Comparison of ENCODE assay signal across 8 cellular contexts in genomic region chr1:9280015-9280860, GRCh38. TPM values are rescaled to one million over a fixed set of nuclear protein-coding genes. Genes with fewer than 3 reads are reported as not detected.
DNase-seq lines count a peak whose midpoint lies in the region; ATAC-seq and TF ChIP-seq lines count a peak whose summit lies in the region.

No MANE protein-coding gene starts in this region.

- H3K4me3 Mint-ChIP-seq in CD14-positive monocyte: peak overlapping the region in 1 of 2 donors; percentile 80

- H2AFZ ChIP-seq in smooth muscle cell (ENCODE audit: low read depth): no peak overlapping the region

- peaks cover 13 to 20% (median 19%) of the 10 kb centered on the region in 3 donors for H3K27me3 Mint-ChIP-seq in CD14-positive monocyte (ENCODE audit: low read depth in 3 of 3)

- H3K9ac ChIP-seq in smooth muscle cell (ENCODE audit: low read depth): no peak overlapping the region

- intact Hi-C loops in CD14-positive monocyte (cut with micrococcal nuclease): loop anchor here in 1 of 2 donors (10.0 kb wide), 1 partner anchor 175 kb away; no protein-coding TSS in a partner anchor

- no peaks in the 10 kb centered on the region for H3K36me3 ChIP-seq in MG63
- H3K36me3 ChIP-seq in smooth muscle cell (ENCODE audit: low read depth): no peaks in the 10 kb centered on the region

- H3K9me3 Mint-ChIP-seq in CD14-positive monocyte: peaks cover 3 to 11% (median 8%) of the 10 kb centered on the region in 7 donors

- H3K4me3 ChIP-seq in MG63: no peak overlapping the region
- no peak overlapping the region for H3K4me3 ChIP-seq in foreskin fibroblast (ENCODE audit: low read depth in 1 of 2, low read length in 2 of 2)
- H3K4me3 ChIP-seq in smooth muscle cell: no peak overlapping the region

- WGBS in smooth muscle cell (ENCODE audit: low lambda C conversion rate): 31% methylated on average over 26 of the region's 36 CpGs

- TF ChIP-seq CTCF in CD14-positive monocyte (IDR thresholded peaks at IDR 0.05) (no peak), foreskin fibroblast (IDR thresholded peaks at IDR 0.05; ENCODE audit: low read depth, low read length) (no peak), smooth muscle cell (IDR thresholded peaks at IDR 0.05; ENCODE audit: borderline replicate concordance, insufficient read depth, poor library complexity, severe bottlenecking) (no peak)

- no peaks in the 10 kb centered on the region for H3K27me3 ChIP-seq in MG63
- H3K27me3 ChIP-seq in smooth muscle cell (ENCODE audit: low read depth): no peaks in the 10 kb centered on the region

- ATAC-seq in GM18870 (IDR thresholded peaks at IDR 0.05; ENCODE audit: unreplicated experiment): no peak

- no peaks in the 10 kb centered on the region for H3K79me2 ChIP-seq in smooth muscle cell (ENCODE audit: low read depth)

- peak overlapping the region; percentile 59 for H3K27ac ChIP-seq in smooth muscle cell (ENCODE audit: low read depth)

- peaks cover 46% of the 10 kb centered on the region for H3K4me1 Mint-ChIP-seq in CD14-positive monocyte

- H4K20me1 ChIP-seq in smooth muscle cell (ENCODE audit: low read depth): no peaks in the 10 kb centered on the region

- peak; percentile 65 for DNase-seq in CD14-positive monocyte (ENCODE audit: low spot score)
- peak; percentile 94 for DNase-seq in MG63
- DNase-seq in activated CD8-positive, alpha-beta memory T cell treated with anti-CD3 and anti-CD28 coated beads, Interleukin-2, amount 50 U/mL, for 4 hours: peak; percentile 60
- peak; percentile 97 to 99 for DNase-seq in foreskin fibroblast
- peak; percentile 44 for DNase-seq in smooth muscle cell (lab: John Stamatoyannopoulos, UW; ENCODE audit: unreplicated experiment)
- DNase-seq in NCI-H2196 treated with DMSO at 0.1 percent for 48 hours (lab: John Stamatoyannopoulos, UW; ENCODE audit: unreplicated experiment): no peak
- DNase-seq in NCI-H146 (lab: John Stamatoyannopoulos, UW): no peak

- H3K4me2 ChIP-seq in smooth muscle cell: peak overlapping the region; percentile 82

- no peaks in the 10 kb centered on the region for H3K36me3 Mint-ChIP-seq in CD14-positive monocyte

- H3K9me3 ChIP-seq in MG63 (peaks cover 6% of the 10 kb centered on the region; the same call in 1 of the 2 replicates), smooth muscle cell (replicated peaks; ENCODE audit: low read depth) (no peaks in the 10 kb centered on the region)

- peaks cover 34% of the 10 kb centered on the region for H3K4me1 ChIP-seq in smooth muscle cell (ENCODE audit: low read depth)

- no peaks in the 10 kb centered on the region for H3F3A ChIP-seq in smooth muscle cell (ENCODE audit: low read depth)

- H3K27ac Mint-ChIP-seq in CD14-positive monocyte: peak overlapping the region in 2 of 7 donors; percentile 48 to 79

RNA-seq across cellular contexts. Expression of gene SPSB1, which starts 12.5 kb away (rescaled TPM):
- polyA plus RNA-seq in CD14-positive monocyte (1 to 10 TPM in 1 of 2 donors, under 1 TPM in 1; 0.15 to 1.2 TPM), smooth muscle cell (37.0 and 44.5 TPM in 2 replicates)
- 6.4 and 11.4 TPM in 2 replicates for total RNA-seq in MG63 (2014; rRNA removed; shearing (Covaris generic); ENCODE audit: low replicate concordance)
- total RNA-seq in smooth muscle cell: 27.6 and 38.0 TPM in 2 replicates

RNA-seq across cellular contexts. Expression of gene H6PD, which starts 45.7 kb away (rescaled TPM):
- polyA plus RNA-seq in CD14-positive monocyte: 10 to 100 TPM in 1 of 2 donors, 1 to 10 TPM in 1; 8.6 to 15.9 TPM
- 14.1 and 16.7 TPM in 2 replicates for total RNA-seq in MG63 (2014; rRNA removed; shearing (Covaris generic); ENCODE audit: low replicate concordance)
- 15.1 and 17.3 TPM in 2 replicates for total RNA-seq in smooth muscle cell
- 13.6 and 15.3 TPM in 2 replicates for polyA plus RNA-seq in smooth muscle cell

Comparison
In these comparisons a context has a peak if more than half of its experiments do, and no peak if none do; other contexts are left out.
1. DNase-seq: peak in CD14-positive monocyte (single experiment), MG63 (single experiment), activated CD8-positive, alpha-beta memory T cell treated with anti-CD3 and anti-CD28 coated beads, Interleukin-2, amount 50 U/mL, for 4 hours (single experiment), foreskin fibroblast (2 of 2) and smooth muscle cell (single experiment); none in NCI-H2196 treated with DMSO at 0.1 percent for 48 hours (single experiment) and NCI-H146 (single experiment).